Comparison of ENCODE assay signal across 16 cellular contexts in genomic region chr16:72197556-72197955, GRCh38. TPM values are rescaled to one million over a fixed set of nuclear protein-coding genes. Genes with fewer than 3 reads are reported as not detected.
DNase-seq lines count a peak whose midpoint lies in the region; ATAC-seq, FAIRE-seq and TF ChIP-seq lines count a peak whose summit lies in the region.
"Had no signal": no experiment of that assay in that cellular context is flagged by ENCODE, and none has a peak within 500 bp of the region (broad histone marks: within the 10 kb centered on the region; RNA-seq: fewer than 3 reads in every experiment).

No MANE protein-coding gene starts in this region.

- no peak overlapping the region for H4K91ac ChIP-seq in neuronal stem cell (ENCODE audit: low read depth, low read length, poor library complexity)

- no peaks in the 10 kb centered on the region for H3K36me3 ChIP-seq in BE2C
- H3K36me3 ChIP-seq in astrocyte (ENCODE audit: insufficient read depth, low read length), result no peaks in the 10 kb centered on the region
- no peaks in the 10 kb centered on the region for H3K36me3 ChIP-seq in hepatocyte (replicated peaks; ENCODE audit: insufficient read depth, low read depth)
- H3K36me3 ChIP-seq in neuronal stem cell (replicated peaks in 1 of 2; ENCODE audit: control insufficient read depth in 2 of 2, insufficient read depth in 2 of 2, low read length in 2 of 2), result no peaks in the 10 kb centered on the region

- H3K4me3 Mint-ChIP-seq in astrocyte (ENCODE audit: unreplicated experiment), result no peak overlapping the region
- H3K4me3 Mint-ChIP-seq: CD8-positive, alpha-beta memory T cell had no signal

- peak overlapping the region; percentile 36 for H3K4me2 ChIP-seq in astrocyte (ENCODE audit: low read length)
- H3K4me2 ChIP-seq in hepatocyte, result peak overlapping the region; percentile 46
- no peak overlapping the region for H3K4me2 ChIP-seq in neuronal stem cell (ENCODE audit: insufficient read depth, low read length, poor library complexity, severe bottlenecking)

- H3K4me1 ChIP-seq in BE2C (peaks cover 46% of the 10 kb centered on the region), astrocyte (ENCODE audit: insufficient read depth, low read length) (peaks cover 9% of the 10 kb centered on the region), hepatocyte (ENCODE audit: insufficient read depth) (peaks cover 8% of the 10 kb centered on the region), neuronal stem cell (ENCODE audit: control insufficient read depth in 2 of 2, insufficient read depth in 1 of 2, low read depth in 1 of 2, low read length in 2 of 2) (peaks cover 4 to 25% of the 10 kb centered on the region in 2 donors)

- H3K79me1 ChIP-seq in neuronal stem cell (ENCODE audit: low read depth, low read length), result no peaks in the 10 kb centered on the region

- no peak overlapping the region for H3K27ac Mint-ChIP-seq in astrocyte (ENCODE audit: unreplicated experiment)
- H3K27ac Mint-ChIP-seq: CD8-positive, alpha-beta memory T cell had no signal

- no peaks in the 10 kb centered on the region for H3K36me3 Mint-ChIP-seq in astrocyte (ENCODE audit: low read depth, unreplicated experiment)
- H3K36me3 Mint-ChIP-seq: CD8-positive, alpha-beta memory T cell had no signal

- no peak overlapping the region for H3K4ac ChIP-seq in neuronal stem cell (ENCODE audit: low read length)

- H3K9me3 Mint-ChIP-seq in astrocyte (ENCODE audit: unreplicated experiment), result no peaks in the 10 kb centered on the region
- H3K9me3 Mint-ChIP-seq: CD8-positive, alpha-beta memory T cell had no signal

- H3K18ac ChIP-seq in neuronal stem cell (ENCODE audit: low read length), result no peak overlapping the region

- no peak overlapping the region for H3K14ac ChIP-seq in neuronal stem cell (ENCODE audit: low read length)

- H3K4me1 Mint-ChIP-seq in astrocyte (ENCODE audit: low read depth, unreplicated experiment), result peaks cover 9% of the 10 kb centered on the region
- H3K4me1 Mint-ChIP-seq: CD8-positive, alpha-beta memory T cell had no signal

- H2AFZ ChIP-seq in astrocyte (ENCODE audit: low read depth, low read length), result no peak overlapping the region
- no peak overlapping the region for H2AFZ ChIP-seq in hepatocyte
- H2AFZ ChIP-seq in neuronal stem cell (ENCODE audit: low read length), result peak overlapping the region; percentile 41
- H2AFZ ChIP-seq: GM23248 had no signal

- H3K9me3 ChIP-seq in BE2C (no peaks in the 10 kb centered on the region), astrocyte (ENCODE audit: insufficient read depth, low read depth, low read length) (no peaks in the 10 kb centered on the region), hepatocyte (ENCODE audit: low read depth) (no peaks in the 10 kb centered on the region), neuronal stem cell (replicated peaks in 1 of 2; ENCODE audit: control insufficient read depth in 2 of 2, insufficient read depth in 1 of 2, low read depth in 1 of 2, low read length in 2 of 2) (no peaks in the 10 kb centered on the region)

- no peak overlapping the region for H2BK120ac ChIP-seq in neuronal stem cell (ENCODE audit: low read depth, low read length)

- H2BK5ac ChIP-seq in neuronal stem cell (ENCODE audit: low read length), result no peak overlapping the region

- H3K27me3 ChIP-seq in BE2C, result no peaks in the 10 kb centered on the region
- H3K27me3 ChIP-seq in astrocyte (ENCODE audit: insufficient read depth, low read length), result no peaks in the 10 kb centered on the region
- H3K27me3 ChIP-seq in hepatocyte, result no peaks in the 10 kb centered on the region
- no peaks in the 10 kb centered on the region for H3K27me3 ChIP-seq in neuronal stem cell (ENCODE audit: control insufficient read depth in 3 of 3, insufficient read depth in 3 of 3, low read depth in 1 of 3, low read length in 3 of 3)

- 77% methylated on average over 4 of the region's 4 CpGs for WGBS in hepatocyte (ENCODE audit: low lambda C conversion rate, missing lambda C conversion rate)
- WGBS in neuronal stem cell (ENCODE audit: extremely low coverage in 2 of 2, insufficient read length in 2 of 2, insufficient replicate concordance in 1 of 2), 2 donors, result no CpG with 5 or more reads among the region's 4 CpGs

- ATAC-seq in GM21423 (IDR thresholded peaks at IDR 0.05; ENCODE audit: unreplicated experiment), result no peak
- ATAC-seq in GM21619 (IDR thresholded peaks at IDR 0.05; ENCODE audit: unreplicated experiment), result no peak
- ATAC-seq: HCT116 had no signal

- no peaks in the 10 kb centered on the region for H3K9me2 ChIP-seq in hepatocyte (replicated peaks; ENCODE audit: insufficient read depth)

- H2AK5ac ChIP-seq in neuronal stem cell (ENCODE audit: low read depth, low read length), result no peak overlapping the region

- H3K27ac ChIP-seq in astrocyte (ENCODE audit: low read depth, low read length) (no peak overlapping the region), hepatocyte (no peak overlapping the region), neuronal stem cell (replicated peaks; ENCODE audit: low read length) (no peak overlapping the region)
- H3K27ac ChIP-seq: GM23248 had no signal

- H3K27me3 Mint-ChIP-seq in astrocyte (ENCODE audit: low read depth, unreplicated experiment), result peaks cover 3% of the 10 kb centered on the region

- H3K9ac ChIP-seq in astrocyte (ENCODE audit: low read length) (no peak overlapping the region), neuronal stem cell (ENCODE audit: low read depth, low read length, poor library complexity) (no peak overlapping the region)
- H3K9ac ChIP-seq: GM23248 had no signal

- H3K79me2 ChIP-seq in astrocyte (ENCODE audit: insufficient read depth, low read length) (no peaks in the 10 kb centered on the region), hepatocyte (no peaks in the 10 kb centered on the region)

- H3K23ac ChIP-seq in neuronal stem cell (ENCODE audit: low read depth, low read length, poor library complexity), result no peak overlapping the region

- H4K20me1 ChIP-seq in astrocyte (ENCODE audit: insufficient read depth, low read length), result no peaks in the 10 kb centered on the region
- H4K20me1 ChIP-seq in hepatocyte (ENCODE audit: insufficient read depth, poor library complexity, severe bottlenecking), result no peaks in the 10 kb centered on the region

- H2BK12ac ChIP-seq in neuronal stem cell (ENCODE audit: low read length), result no peak overlapping the region

- no peak overlapping the region for H2BK15ac ChIP-seq in neuronal stem cell (ENCODE audit: low read length)

- peak overlapping the region; percentile 55; the same call in 1 of the 2 replicates for H3K4me3 ChIP-seq in BE2C (ENCODE audit: low read depth, low read length)
- H3K4me3 ChIP-seq in astrocyte (ENCODE audit: insufficient read depth, low read depth, low read length), result no peak overlapping the region
- no peak overlapping the region for H3K4me3 ChIP-seq in hepatocyte
- H3K4me3 ChIP-seq in neuronal stem cell (ENCODE audit: low read length in 2 of 2), result no peak overlapping the region
- H3K4me3 ChIP-seq: GM23248 had no signal

- FAIRE-seq in astrocyte (lab: Jason Lieb, UNC), result no peak
- FAIRE-seq: D721Med, G401.6 had no signal

- TF ChIP-seq CTCF in BE2C (IDR thresholded peaks at IDR 0.05; ENCODE audit: low read depth, low read length), result no peak
- TF ChIP-seq CTCF in astrocyte (IDR thresholded peaks at IDR 0.05; ENCODE audit: insufficient read depth, low read depth, low read length), result no peak
- no peak for TF ChIP-seq CTCF in hepatocyte (IDR thresholded peaks at IDR 0.05; ENCODE audit: poor library complexity)

- DNase-seq in BE2C (peak; percentile 26), astrocyte (ENCODE audit: low read depth) (no peak), hepatocyte (ENCODE audit: low spot score) (no peak), neuronal stem cell (ENCODE audit: low spot score) (no peak), NCI-H2171 treated with DMSO at 0.1 percent for 48 hours (lab: John Stamatoyannopoulos, UW) (no peak), DMS153 (lab: John Stamatoyannopoulos, UW) (no peak)
- DNase-seq: 8988T; CD8-positive, alpha-beta memory T cell; NCI-H1930; NCI-H82 had no signal

- H4K8ac ChIP-seq in neuronal stem cell (ENCODE audit: low read depth, low read length), result no peak overlapping the region

RNA-seq across cellular contexts. Expression of gene PMFBP1, which starts 25.6 kb away (rescaled TPM):
- polyA plus RNA-seq in BE2C (2012; ENCODE audit: insufficient read depth, insufficient read length, low read depth), result 4.6 TPM
- total RNA-seq in astrocyte, result 1.2 TPM in 2 replicates
- total RNA-seq in hepatocyte, result 0.44 and 1.4 TPM in 2 replicates
- 2.9 and 3.4 TPM in 2 replicates for polyA plus RNA-seq in hepatocyte
- polyA plus RNA-seq in neuronal stem cell (2013, experiment 1 of 2), result 1.5 TPM
- 1.2 TPM for polyA plus RNA-seq in neuronal stem cell (2013, experiment 2 of 2)
- total RNA-seq: GM23248 had no signal
- polyA plus RNA-seq: GM23248 had no signal
